ENCODE assay signal across 16 cellular contexts in the genomic region with DNA sequence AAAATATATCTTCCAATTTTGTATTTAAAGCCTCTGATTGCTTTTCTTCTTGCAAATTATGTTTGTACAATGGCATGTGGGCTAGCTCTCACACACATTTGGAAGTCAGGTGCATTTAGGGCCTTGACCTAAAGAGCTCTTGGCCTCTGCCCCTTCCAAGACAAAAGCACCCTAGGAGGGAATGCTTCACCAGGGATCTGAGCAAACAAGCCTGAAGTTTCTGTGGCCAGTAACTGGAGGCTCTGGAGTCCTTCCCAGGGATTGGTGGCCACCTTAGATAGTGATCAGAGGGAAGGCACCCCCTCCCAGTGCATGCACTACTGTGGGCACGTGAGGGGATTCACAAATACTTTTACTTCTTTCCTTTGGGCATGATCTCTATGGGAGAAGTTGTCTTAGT.
A peak's percentile ranks its signal among the peaks of the same experiment; 100 is the strongest.
DNase-seq lines count a peak whose midpoint lies in the region; ATAC-seq, FAIRE-seq and TF ChIP-seq lines count a peak whose summit lies in the region.
"Had no signal": no experiment of that assay in that cellular context is flagged by ENCODE, and none has a peak within 500 bp of the region (broad histone marks: within the 10 kb centered on the region; RNA-seq: fewer than 3 reads in every experiment).

No MANE protein-coding gene starts in this region.

- H3K36me3 ChIP-seq in H7 (replicated peaks; ENCODE audit: control insufficient read depth, insufficient read depth, low read length) (no peaks in the 10 kb centered on the region), astrocyte (ENCODE audit: insufficient read depth, low read length) (no peaks in the 10 kb centered on the region)
- H3K36me3 ChIP-seq: BE2C had no signal

- H2AFZ ChIP-seq in astrocyte (ENCODE audit: low read depth, low read length): no peak overlapping the region

- H3K4me2 ChIP-seq in astrocyte (ENCODE audit: low read length): no peak overlapping the region

- H3K4me3 Mint-ChIP-seq in astrocyte (ENCODE audit: unreplicated experiment): no peak overlapping the region
- no peak overlapping the region for H3K4me3 Mint-ChIP-seq in stimulated activated naive B cell treated with anti-CD40 and anti-IgM and Interleukin-4, amounts not matched to agents 10 μg/mL and 1 μg/mL and 100 μg/mL, for 72 hours
- H3K4me3 Mint-ChIP-seq: CD4-positive, CD25-positive, alpha-beta regulatory T cell; CD8-positive, alpha-beta memory T cell had no signal

- H3K27me3 ChIP-seq in H7 (ENCODE audit: control insufficient read depth, insufficient read depth, low read length) (no peaks in the 10 kb centered on the region), astrocyte (ENCODE audit: insufficient read depth, low read length) (no peaks in the 10 kb centered on the region)
- H3K27me3 ChIP-seq: BE2C had no signal

- H3K36me3 Mint-ChIP-seq in astrocyte (ENCODE audit: low read depth, unreplicated experiment): no peaks in the 10 kb centered on the region
- peaks cover 0 to 1% of the 10 kb centered on the region in 2 donors for H3K36me3 Mint-ChIP-seq in stimulated activated naive B cell treated with anti-CD40 and anti-IgM and Interleukin-4, amounts not matched to agents 10 μg/mL and 1 μg/mL and 100 μg/mL, for 72 hours
- H3K36me3 Mint-ChIP-seq: CD4-positive, CD25-positive, alpha-beta regulatory T cell; CD8-positive, alpha-beta memory T cell had no signal

- H3K9me3 Mint-ChIP-seq in astrocyte (ENCODE audit: unreplicated experiment): peaks cover 8% of the 10 kb centered on the region
- H3K9me3 Mint-ChIP-seq in stimulated activated naive B cell treated with anti-CD40 and anti-IgM and Interleukin-4, amounts not matched to agents 10 μg/mL and 1 μg/mL and 100 μg/mL, for 72 hours: no peaks in the 10 kb centered on the region
- H3K9me3 Mint-ChIP-seq: CD8-positive, alpha-beta memory T cell had no signal

- FAIRE-seq in astrocyte (lab: Jason Lieb, UNC): no peak
- FAIRE-seq: A204.1, D721Med had no signal

- no peak overlapping the region for H3K9ac ChIP-seq in astrocyte (ENCODE audit: low read length)

- peak overlapping the region; percentile 36 for H3K27ac Mint-ChIP-seq in astrocyte (ENCODE audit: unreplicated experiment)
- no peak overlapping the region for H3K27ac Mint-ChIP-seq in stimulated activated naive B cell treated with anti-CD40 and anti-IgM and Interleukin-4, amounts not matched to agents 10 μg/mL and 1 μg/mL and 100 μg/mL, for 72 hours
- H3K27ac Mint-ChIP-seq: CD4-positive, CD25-positive, alpha-beta regulatory T cell; CD8-positive, alpha-beta memory T cell had no signal

- H3K4me3 ChIP-seq in H7 (ENCODE audit: insufficient read depth, low read depth, low read length) (no peak overlapping the region), astrocyte (ENCODE audit: insufficient read depth, low read depth, low read length) (no peak overlapping the region)

- ATAC-seq in stimulated activated naive B cell treated with anti-CD40 and anti-IgM and Interleukin-4, amounts not matched to agents 10 μg/mL and 1 μg/mL and 100 μg/mL, for 72 hours (replicated peaks): no peak

- H3K9me3 ChIP-seq in astrocyte (ENCODE audit: insufficient read depth, low read depth, low read length): no peaks in the 10 kb centered on the region
- H3K9me3 ChIP-seq: BE2C had no signal

- no peaks in the 10 kb centered on the region for H4K20me1 ChIP-seq in astrocyte (ENCODE audit: insufficient read depth, low read length)

- H3K4me1 ChIP-seq in astrocyte (ENCODE audit: insufficient read depth, low read length): no peaks in the 10 kb centered on the region
- H3K4me1 ChIP-seq: BE2C had no signal

- no peaks in the 10 kb centered on the region for H3K27me3 Mint-ChIP-seq in astrocyte (ENCODE audit: low read depth, unreplicated experiment)
- no peaks in the 10 kb centered on the region for H3K27me3 Mint-ChIP-seq in stimulated activated naive B cell treated with anti-CD40 and anti-IgM and Interleukin-4, amounts not matched to agents 10 μg/mL and 1 μg/mL and 100 μg/mL, for 72 hours
- H3K27me3 Mint-ChIP-seq: CD4-positive, CD25-positive, alpha-beta regulatory T cell had no signal

- no peaks in the 10 kb centered on the region for H3K79me2 ChIP-seq in astrocyte (ENCODE audit: insufficient read depth, low read length)

- DNase-seq in H7 (peak; percentile 22), astrocyte (ENCODE audit: low read depth) (no peak), iPS-NIHi11 (ENCODE audit: low spot score) (peak; percentile 22), pons (ENCODE audit: low spot score) (no peak)
- no peak for DNase-seq in stimulated activated CD4-positive, alpha-beta T cell treated with anti-CD3 and anti-CD28 coated beads, Interleukin-4, amount 100 ng/mL, for 1 hour
- no peak for DNase-seq in stimulated activated naive B cell treated with anti-CD40 and anti-IgM and Interleukin-4, amounts not matched to agents 10 μg/mL and 1 μg/mL and 100 μg/mL, for 72 hours
- DNase-seq: ACHN; BE2C; C1 segment of cervical spinal cord; CD4-positive, CD25-positive, alpha-beta regulatory T cell; CD8-positive, alpha-beta memory T cell; COR-L47; GF-D8; HCEC 1CT had no signal

- TF ChIP-seq CTCF in astrocyte (IDR thresholded peaks at IDR 0.05; ENCODE audit: insufficient read depth, low read depth, low read length): no peak

- H3K27ac ChIP-seq in astrocyte (ENCODE audit: low read depth, low read length): no peak overlapping the region

- no peaks in the 10 kb centered on the region for H3K4me1 Mint-ChIP-seq in astrocyte (ENCODE audit: low read depth, unreplicated experiment)
- H3K4me1 Mint-ChIP-seq in stimulated activated naive B cell treated with anti-CD40 and anti-IgM and Interleukin-4, amounts not matched to agents 10 μg/mL and 1 μg/mL and 100 μg/mL, for 72 hours: peaks cover 7 to 17% of the 10 kb centered on the region in 2 donors
- H3K4me1 Mint-ChIP-seq: CD4-positive, CD25-positive, alpha-beta regulatory T cell; CD8-positive, alpha-beta memory T cell had no signal

Comparison
In these comparisons a context has a peak if more than half of its experiments do, and no peak if none do; other contexts are left out.
1. DNase-seq: peak in H7 (single experiment) and iPS-NIHi11 (single experiment); none in astrocyte (single experiment), stimulated activated CD4-positive, alpha-beta T cell treated with anti-CD3 and anti-CD28 coated beads, Interleukin-4, amount 100 ng/mL, for 1 hour (single experiment), stimulated activated naive B cell treated with anti-CD40 and anti-IgM and Interleukin-4, amounts not matched to agents 10 μg/mL and 1 μg/mL and 100 μg/mL, for 72 hours (single experiment) and pons (single experiment).